ENCODE assay signal across 9 cellular contexts in the genomic region with DNA sequence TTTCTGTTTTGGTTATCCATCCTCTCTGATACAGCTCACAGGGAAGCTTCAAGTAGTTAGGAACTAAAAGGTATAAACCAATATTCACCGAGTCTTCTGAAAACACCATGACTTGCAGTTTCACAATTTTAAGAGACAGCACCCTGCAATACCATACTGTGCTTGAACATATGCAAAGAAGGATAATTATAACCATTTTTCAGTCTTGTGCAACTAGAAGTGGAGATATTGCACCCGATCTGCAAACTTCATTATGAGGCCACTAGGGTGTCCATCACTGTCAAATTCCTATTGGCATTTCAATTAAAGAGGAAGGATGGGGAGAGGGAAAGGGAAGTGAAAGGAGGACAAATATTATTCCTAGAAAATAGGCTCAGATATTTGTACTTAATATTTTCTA. TPM values are rescaled to one million over a fixed set of nuclear protein-coding genes. Genes with fewer than 3 reads are reported as not detected.
DNase-seq lines count a peak whose midpoint lies in the region; ATAC-seq and TF ChIP-seq lines count a peak whose summit lies in the region.
"Had no signal": no experiment of that assay in that cellular context is flagged by ENCODE, and none has a peak within 500 bp of the region (broad histone marks: within the 10 kb centered on the region; RNA-seq: fewer than 3 reads in every experiment).

No MANE protein-coding gene starts in this region.

- no peak overlapping the region for H2AFZ ChIP-seq in smooth muscle cell (ENCODE audit: low read depth)

- H3K9ac ChIP-seq in smooth muscle cell (ENCODE audit: low read depth): no peak overlapping the region

- intact Hi-C loops in thyroid gland (cut with DNase I): no loop called here
- intact Hi-C loops in mucosa of descending colon (cut with DNase I, micrococcal nuclease): no loop called here

- no peaks in the 10 kb centered on the region for H3K4me1 ChIP-seq in smooth muscle cell (ENCODE audit: low read depth)
- no peaks in the 10 kb centered on the region for H3K4me1 ChIP-seq in thyroid gland
- peaks cover 2% of the 10 kb centered on the region for H3K4me1 ChIP-seq in mucosa of descending colon (ENCODE audit: low read depth)

- H3K4me2 ChIP-seq in smooth muscle cell: no peak overlapping the region

- H3K4me3 ChIP-seq in smooth muscle cell (no peak overlapping the region), thyroid gland (replicated peaks in 1 of 3) (no peak overlapping the region), mucosa of descending colon (no peak overlapping the region)

- no peaks in the 10 kb centered on the region for H3K9me3 ChIP-seq in smooth muscle cell (replicated peaks; ENCODE audit: low read depth)
- H3K9me3 ChIP-seq in thyroid gland: no peaks in the 10 kb centered on the region
- no peaks in the 10 kb centered on the region for H3K9me3 ChIP-seq in mucosa of descending colon

- no peaks in the 10 kb centered on the region for H3F3A ChIP-seq in smooth muscle cell (ENCODE audit: low read depth)

- H3K27me3 ChIP-seq in smooth muscle cell (ENCODE audit: low read depth) (no peaks in the 10 kb centered on the region), thyroid gland (no peaks in the 10 kb centered on the region)

- H4K20me1 ChIP-seq in smooth muscle cell (ENCODE audit: low read depth): no peaks in the 10 kb centered on the region

- DNase-seq in SKM-1 treated with dmso at 0.1 percent for 144 hours (lab: John Stamatoyannopoulos, UW; ENCODE audit: unreplicated experiment): peak; percentile 72
- DNase-seq in smooth muscle cell (lab: John Stamatoyannopoulos, UW; ENCODE audit: unreplicated experiment): no peak
- no peak for DNase-seq in thyroid gland
- DNase-seq in nucleus accumbens (lab: John Stamatoyannopoulos, UW): no peak
- no peak for DNase-seq in mucosa of descending colon
- DNase-seq: DND-41 had no signal

- no peak overlapping the region for H3K27ac ChIP-seq in smooth muscle cell (ENCODE audit: low read depth)
- no peak overlapping the region for H3K27ac ChIP-seq in thyroid gland

- TF ChIP-seq CTCF in smooth muscle cell (IDR thresholded peaks at IDR 0.05; ENCODE audit: borderline replicate concordance, insufficient read depth, poor library complexity, severe bottlenecking): no peak
- no peak for TF ChIP-seq CTCF in thyroid gland (IDR thresholded peaks at IDR 0.05)
- TF ChIP-seq CTCF in mucosa of descending colon (IDR thresholded peaks at IDR 0.05): no peak

- no peaks in the 10 kb centered on the region for H3K36me3 ChIP-seq in smooth muscle cell (ENCODE audit: low read depth)
- no peaks in the 10 kb centered on the region for H3K36me3 ChIP-seq in thyroid gland
- no peaks in the 10 kb centered on the region for H3K36me3 ChIP-seq in mucosa of descending colon (ENCODE audit: low read depth)

- H3K79me2 ChIP-seq in smooth muscle cell (ENCODE audit: low read depth): no peaks in the 10 kb centered on the region

- 89% methylated on average over 2 of the region's 2 CpGs for WGBS in smooth muscle cell (ENCODE audit: low lambda C conversion rate)
- 81 to 82% methylated on average over 2 of the region's 2 CpGs for WGBS in thyroid gland, 2 donors

- ATAC-seq in GM18498 (IDR thresholded peaks at IDR 0.05; ENCODE audit: unreplicated experiment) (peak; percentile 92), GM21515 (IDR thresholded peaks at IDR 0.05; ENCODE audit: unreplicated experiment) (peak; percentile 98), HG03280 (IDR thresholded peaks at IDR 0.05; ENCODE audit: unreplicated experiment) (peak; percentile 95), mucosa of descending colon (no peak)

- TF ChIP-seq POLR2A in thyroid gland (IDR thresholded peaks at IDR 0.05): no peak

RNA-seq across cellular contexts. Expression of a gene that starts 32.4 kb away (rescaled TPM):
- 26.1 and 30.2 TPM in 2 replicates for total RNA-seq in smooth muscle cell
- 6.5 and 10.5 TPM in 2 replicates for polyA plus RNA-seq in smooth muscle cell
- total RNA-seq in thyroid gland: 10 to 100 TPM; 21.7 to 32.0 (median 23.6) TPM
- 10 to 100 TPM; 12.6 to 27.6 (median 15.0) TPM for total RNA-seq in mucosa of descending colon

RNA-seq across cellular contexts. Expression of a gene that starts 56.3 kb away (rescaled TPM):
- total RNA-seq in smooth muscle cell: 68.3 and 72.9 TPM in 2 replicates
- 25.9 and 32.6 TPM in 2 replicates for polyA plus RNA-seq in smooth muscle cell
- 10 to 100 TPM; 43.5 to 60.0 (median 53.2) TPM for total RNA-seq in thyroid gland
- 10 to 100 TPM; 53.3 to 72.0 (median 69.1) TPM for total RNA-seq in mucosa of descending colon
